ENCODE assay signal across 8 cellular contexts in genomic region chr18:49491857-49492693, GRCh38.
DNase-seq lines count a peak whose midpoint lies in the region; TF ChIP-seq lines count a peak whose summit lies in the region.

RPL17 (minus strand) TSS chr18:49492465.

- H3K36me3 ChIP-seq in ES-I3 (ENCODE audit: insufficient read depth, low read length) (peaks cover 25% of the 10 kb centered on the region), SK-N-MC (ENCODE audit: insufficient read depth, low read length) (peaks cover 44% of the 10 kb centered on the region)

- peak within 1 kb of the TSS; percentile 97 for H3K27ac Mint-ChIP-seq in activated naive CD4-positive, alpha-beta T cell treated with anti-CD3 and anti-CD28 coated beads, Interleukin-2, amount 10 ng/mL, durations not matched to agents 7 days and 5 days

- H3K36me3 Mint-ChIP-seq in activated naive CD4-positive, alpha-beta T cell treated with anti-CD3 and anti-CD28 coated beads, Interleukin-2, amount 10 ng/mL, durations not matched to agents 7 days and 5 days: peaks cover 46% of the 10 kb centered on the region

- H3K4me3 Mint-ChIP-seq in activated naive CD4-positive, alpha-beta T cell treated with anti-CD3 and anti-CD28 coated beads, Interleukin-2, amount 10 ng/mL, durations not matched to agents 7 days and 5 days: peak within 1 kb of the TSS; percentile 99

- H3K27ac ChIP-seq in SK-N-MC: peak within 1 kb of the TSS; percentile 95

- DNase-seq in HCEC 1CT (peak; percentile 98), NB4 (ENCODE audit: low read depth) (peak; percentile 98), SK-N-MC (ENCODE audit: low read depth, low spot score) (peak; percentile 99), germinal center (ENCODE audit: low spot score) (peak; percentile 88), non-pigmented ciliary epithelial cell (ENCODE audit: low read depth) (peak; percentile 98), superior temporal gyrus (ENCODE audit: extremely low spot score) (peak; percentile 98)
- peak; percentile 92 for DNase-seq in activated naive CD4-positive, alpha-beta T cell treated with anti-CD3 and anti-CD28 coated beads, Interleukin-2, amount 10 ng/mL, durations not matched to agents 7 days and 5 days

- H3K27me3 Mint-ChIP-seq in activated naive CD4-positive, alpha-beta T cell treated with anti-CD3 and anti-CD28 coated beads, Interleukin-2, amount 10 ng/mL, durations not matched to agents 7 days and 5 days: peaks cover 13% of the 10 kb centered on the region

- H3K9me3 ChIP-seq in ES-I3 (ENCODE audit: control insufficient read depth, insufficient read depth, low read length): no peaks in the 10 kb centered on the region
- H3K9me3 ChIP-seq in SK-N-MC (ENCODE audit: low read depth, low read length): no peaks in the 10 kb centered on the region

- peak; percentile 95 for TF ChIP-seq POLR2A in NB4 (IDR thresholded peaks at IDR 0.05; ENCODE audit: extremely low read depth, insufficient read length)

- H3K9ac ChIP-seq in ES-I3 (ENCODE audit: low read depth, low read length): peak within 1 kb of the TSS; percentile 92
- H3K9ac ChIP-seq in SK-N-MC (ENCODE audit: insufficient read length): peak within 1 kb of the TSS; percentile 99

- peak within 1 kb of the TSS; percentile 97 for H3K4me3 ChIP-seq in NB4 (ENCODE audit: low read depth, low read length)
- H3K4me3 ChIP-seq in SK-N-MC: peak within 1 kb of the TSS; percentile 83

- H3K4me1 Mint-ChIP-seq in activated naive CD4-positive, alpha-beta T cell treated with anti-CD3 and anti-CD28 coated beads, Interleukin-2, amount 10 ng/mL, durations not matched to agents 7 days and 5 days: peaks cover 58% of the 10 kb centered on the region

- CTCF ChIA-PET in activated naive CD4-positive, alpha-beta T cell treated with anti-CD3 and anti-CD28 coated beads, Interleukin-2, amount 10 ng/mL, durations not matched to agents 7 days and 5 days (lab: Charles Lee): no interaction called here

- TF ChIP-seq CTCF in NB4 (IDR thresholded peaks at IDR 0.05; ENCODE audit: low read depth, low read length): no peak

- peaks cover 14% of the 10 kb centered on the region for H3K4me1 ChIP-seq in ES-I3 (ENCODE audit: insufficient read depth, low read length)

- no peaks in the 10 kb centered on the region for H3K9me3 Mint-ChIP-seq in activated naive CD4-positive, alpha-beta T cell treated with anti-CD3 and anti-CD28 coated beads, Interleukin-2, amount 10 ng/mL, durations not matched to agents 7 days and 5 days

Comparison
In these comparisons a context has a peak if more than half of its experiments do, and no peak if none do; other contexts are left out.
1. Peak in every context shown above with its lines: DNase-seq, H3K4me3 ChIP-seq and H3K27ac ChIP-seq.